ENCODE assay signal across 14 cellular contexts in the genomic region with DNA sequence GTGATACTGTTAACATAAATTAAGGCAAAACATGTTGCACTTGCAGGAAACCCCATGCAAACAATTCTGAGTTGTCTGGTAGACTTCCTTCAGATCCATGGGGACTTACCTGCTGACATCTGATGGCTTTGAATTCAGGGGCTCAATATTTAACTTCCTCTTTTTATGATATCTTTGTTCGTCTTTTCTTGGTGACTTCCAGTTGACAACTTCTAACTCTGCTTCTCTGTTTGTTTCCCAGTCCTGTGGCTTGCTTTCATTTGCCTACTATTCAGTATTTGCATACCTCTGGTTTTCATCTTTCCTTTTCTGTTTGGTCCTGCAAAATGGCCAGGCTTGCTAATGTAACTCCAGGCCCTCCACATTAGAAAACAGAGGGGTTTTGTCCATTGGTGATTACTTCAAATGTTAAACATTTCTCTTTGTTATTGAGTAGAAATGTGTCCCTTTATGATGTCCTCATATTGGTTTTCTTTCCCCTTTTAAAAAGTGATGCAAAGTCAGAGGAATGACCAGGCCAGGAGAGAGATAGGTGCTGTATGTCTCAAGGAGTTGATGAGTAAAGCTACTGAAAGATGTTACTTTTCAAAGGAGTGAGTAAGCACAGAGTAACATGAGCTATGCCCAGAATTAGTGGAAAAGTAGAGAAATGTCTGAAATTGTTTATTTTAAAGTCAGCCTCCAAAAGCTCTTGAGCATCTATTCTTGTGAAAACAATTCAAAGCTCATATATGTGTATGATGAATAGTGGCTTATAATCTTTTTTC.
A peak's percentile ranks its signal among the peaks of the same experiment; 100 is the strongest.
DNase-seq lines count a peak whose midpoint lies in the region; ATAC-seq and TF ChIP-seq lines count a peak whose summit lies in the region.
"Had no signal": no experiment of that assay in that cellular context is flagged by ENCODE, and none has a peak within 500 bp of the region (broad histone marks: within the 10 kb centered on the region; RNA-seq: fewer than 3 reads in every experiment).

No MANE protein-coding gene starts in this region.

- H3K4me1 Mint-ChIP-seq in activated T-cell treated with anti-CD3 and anti-CD28 coated beads, Interleukin-2, amount 50 U/mL, for 72 hours (ENCODE audit: low read depth) = peaks cover 5% of the 10 kb centered on the region
- peaks cover 57% of the 10 kb centered on the region for H3K4me1 Mint-ChIP-seq in chondrocyte (ENCODE audit: low read depth)

- H3K27me3 ChIP-seq in tibial artery (no peaks in the 10 kb centered on the region), body of pancreas (no peaks in the 10 kb centered on the region)

- H3K9me3 ChIP-seq in tibial artery = no peaks in the 10 kb centered on the region
- H3K9me3 ChIP-seq in body of pancreas = no peaks in the 10 kb centered on the region

- WGBS in body of pancreas, 2 donors = 60 to 75% methylated on average over 1 of the region's 1 CpG

- H3K27ac ChIP-seq in tibial artery = peak overlapping the region; percentile 9 to 45
- no peak overlapping the region for H3K27ac ChIP-seq in body of pancreas
- H3K27ac ChIP-seq: skin epidermis had no signal

- H3K27me3 Mint-ChIP-seq in activated T-cell treated with anti-CD3 and anti-CD28 coated beads, Interleukin-2, amount 50 U/mL, for 72 hours (ENCODE audit: low read depth) = no peaks in the 10 kb centered on the region
- H3K27me3 Mint-ChIP-seq in chondrocyte (ENCODE audit: low read depth) = no peaks in the 10 kb centered on the region
- H3K27me3 Mint-ChIP-seq: central memory CD8-positive, alpha-beta T cell had no signal

- H3K27ac Mint-ChIP-seq in activated T-cell treated with anti-CD3 and anti-CD28 coated beads, Interleukin-2, amount 50 U/mL, for 72 hours = peak overlapping the region; percentile 6
- H3K27ac Mint-ChIP-seq in chondrocyte (ENCODE audit: unreplicated experiment) = peak overlapping the region; percentile 60

- H3K36me3 ChIP-seq in tibial artery = peaks cover 10 to 23% (median 19%) of the 10 kb centered on the region in 3 donors
- H3K36me3 ChIP-seq in body of pancreas (replicated peaks in 1 of 2; ENCODE audit: insufficient read depth in 1 of 2, low read depth in 2 of 2) = no peaks in the 10 kb centered on the region

- H3K9me3 Mint-ChIP-seq in activated T-cell treated with anti-CD3 and anti-CD28 coated beads, Interleukin-2, amount 50 U/mL, for 72 hours = no peaks in the 10 kb centered on the region
- no peaks in the 10 kb centered on the region for H3K9me3 Mint-ChIP-seq in chondrocyte (ENCODE audit: low read depth)
- H3K9me3 Mint-ChIP-seq: central memory CD8-positive, alpha-beta T cell had no signal

- H3K4me3 Mint-ChIP-seq in activated T-cell treated with anti-CD3 and anti-CD28 coated beads, Interleukin-2, amount 50 U/mL, for 72 hours = no peak overlapping the region
- no peak overlapping the region for H3K4me3 Mint-ChIP-seq in chondrocyte (ENCODE audit: unreplicated experiment)
- H3K4me3 Mint-ChIP-seq: central memory CD8-positive, alpha-beta T cell had no signal

- DNase-seq in activated T-cell treated with anti-CD3 and anti-CD28 coated beads, Interleukin-2, amount 50 U/mL, for 72 hours = no peak
- no peak for DNase-seq in activated T-cell treated with anti-CD3 and anti-CD28 coated beads, Interleukin-2, amount 50 U/mL, for 48 hours
- peak; percentile 77 for DNase-seq in M059J (ENCODE audit: low read depth)
- DNase-seq in chondrocyte (ENCODE audit: low spot score) = no peak
- DNase-seq in tibial artery = no peak
- DNase-seq in body of pancreas = no peak
- no peak for DNase-seq in NK-92 (lab: John Stamatoyannopoulos, UW; ENCODE audit: unreplicated experiment)
- no peak for DNase-seq in sciatic nerve (ENCODE audit: low spot score)
- DNase-seq: ACHN, glutamatergic neuron, midbrain, NCI-H2029 treated with DMSO at 0.1 percent for 48 hours had no signal

- peaks cover 0 to 92% (median 21%) of the 10 kb centered on the region in 4 donors for H3K4me1 ChIP-seq in tibial artery
- no peaks in the 10 kb centered on the region for H3K4me1 ChIP-seq in body of pancreas

- H3K36me3 Mint-ChIP-seq in activated T-cell treated with anti-CD3 and anti-CD28 coated beads, Interleukin-2, amount 50 U/mL, for 72 hours (ENCODE audit: insufficient read depth in 2 of 2) = peaks cover 2 to 9% of the 10 kb centered on the region in 2 donors
- peaks cover 21% of the 10 kb centered on the region for H3K36me3 Mint-ChIP-seq in chondrocyte (ENCODE audit: low read depth)

- TF ChIP-seq CTCF in chondrocyte (IDR thresholded peaks at IDR 0.05) (no peak), tibial artery (IDR thresholded peaks at IDR 0.05) (no peak), body of pancreas (IDR thresholded peaks at IDR 0.05) (no peak)

- H3K4me3 ChIP-seq in tibial artery = no peak overlapping the region
- H3K4me3 ChIP-seq in body of pancreas = no peak overlapping the region
- H3K4me3 ChIP-seq: skin epidermis had no signal

- intact Hi-C loops in tibial artery (cut with DNase I; ENCODE audit: low total_unique reads) (no loop called here), body of pancreas (cut with DNase I) (no loop called here), sciatic nerve (cut with DNase I) (no loop called here)

- no peak for TF ChIP-seq POLR2A in body of pancreas (IDR thresholded peaks at IDR 0.05)

- no peak for ATAC-seq in activated T-cell treated with anti-CD3 and anti-CD28 coated beads, Interleukin-2, amount 50 U/mL, for 72 hours (replicated peaks in 1 of 2)
- ATAC-seq in body of pancreas (no peak), sciatic nerve (no peak)

Comparison
In these comparisons a context has a peak if more than half of its experiments do, and no peak if none do; other contexts are left out.
1. H3K27ac ChIP-seq: peak in tibial artery (2 of 2); none in body of pancreas (0 of 4).